18 cellular contexts compared by ENCODE assay signal in genomic region chr1:110677016-110677415, GRCh38. TPM values are rescaled to one million over a fixed set of nuclear protein-coding genes. Genes with fewer than 3 reads are reported as not detected.
DNase-seq lines count a peak whose midpoint lies in the region; ATAC-seq lines count a peak whose summit lies in the region.
"Had no signal": no experiment of that assay in that cellular context is flagged by ENCODE, and none has a peak within 500 bp of the region (broad histone marks: within the 10 kb centered on the region; RNA-seq: fewer than 3 reads in every experiment).

No MANE protein-coding gene starts in this region.

- H3K4me1 Mint-ChIP-seq in T-cell, result peaks cover 24 to 56% (median 38%) of the 10 kb centered on the region in 3 donors

- peak overlapping the region; percentile 75 to 82 for H3K27ac Mint-ChIP-seq in T-cell

- peaks cover 14% of the 10 kb centered on the region for H3K36me3 Mint-ChIP-seq in T-cell

- peak overlapping the region in 1 of 3 donors; percentile 4 for H3K4me3 Mint-ChIP-seq in T-cell

- ATAC-seq in T-cell (replicated peaks in 1 of 4) (no peak), GM19452 (IDR thresholded peaks at IDR 0.05; ENCODE audit: unreplicated experiment) (no peak), GM19324 (IDR thresholded peaks at IDR 0.05; ENCODE audit: low FRiP score, unreplicated experiment) (no peak)
- ATAC-seq: HepG2, lower lobe of right lung, Right ventricle myocardium inferior had no signal

- CTCF ChIA-PET in T-cell (lab: Charles Lee), result interaction anchor here (0.5 to 1.3 kb wide), 4 partner anchors 10 to 1096 kb away, joined by 3 to 5 read pairs (median 4); no protein-coding TSS in a partner anchor

- no peaks in the 10 kb centered on the region for H3K9me3 Mint-ChIP-seq in T-cell

- peak; percentile 52 for DNase-seq in COLO668 (lab: John Stamatoyannopoulos, UW; ENCODE audit: unreplicated experiment)
- DNase-seq in NCI-H1105 treated with DMSO at 0.1 percent for 48 hours (lab: John Stamatoyannopoulos, UW), result peak; percentile 89
- peak; percentile 40 for DNase-seq in NCI-H2227 treated with DMSO at 0.1 percent for 48 hours (lab: John Stamatoyannopoulos, UW)
- no peak for DNase-seq in T-cell
- no peak for DNase-seq in stimulated activated CD4-positive, alpha-beta T cell treated with anti-CD3 and anti-CD28 coated beads, Interleukin-15, amount 100 ng/mL, for 24 hours
- DNase-seq in activated T-cell treated with anti-CD3 and anti-CD28 coated beads for 4 hours, result no peak
- DNase-seq: adrenal gland; esophagus squamous epithelium; glutamatergic neuron; GM23248; lower lobe of right lung; NK-92 treated with Interleukin-12 subunit alpha and Interleukin-12 subunit beta, amount 100 ng/mL, for 24 hours; small intestine; testis had no signal

- no peaks in the 10 kb centered on the region for H3K27me3 Mint-ChIP-seq in T-cell

- POLR2A ChIA-PET in T-cell (lab: Charles Lee), result interaction anchor here in 1 of 2 donors (0.8 to 1.1 kb wide), 2 partner anchors 19 to 30 kb away, joined by 3 to 6 read pairs; no protein-coding TSS in a partner anchor

RNA-seq across cellular contexts. Expression of gene KCNA3, which starts 2.3 kb away (rescaled TPM):
- total RNA-seq in T-cell, result 100 to 1,000 TPM; 101 to 125 (median 110) TPM
- total RNA-seq: GM23248, HepG2 had no signal

Comparison
In these comparisons a context has a peak if more than half of its experiments do, and no peak if none do; other contexts are left out.
1. DNase-seq: peak in COLO668 (single experiment), NCI-H1105 treated with DMSO at 0.1 percent for 48 hours (single experiment) and NCI-H2227 treated with DMSO at 0.1 percent for 48 hours (single experiment); none in T-cell (0 of 34), stimulated activated CD4-positive, alpha-beta T cell treated with anti-CD3 and anti-CD28 coated beads, Interleukin-15, amount 100 ng/mL, for 24 hours (single experiment) and activated T-cell treated with anti-CD3 and anti-CD28 coated beads for 4 hours (single experiment).